In the genomic region with DNA sequence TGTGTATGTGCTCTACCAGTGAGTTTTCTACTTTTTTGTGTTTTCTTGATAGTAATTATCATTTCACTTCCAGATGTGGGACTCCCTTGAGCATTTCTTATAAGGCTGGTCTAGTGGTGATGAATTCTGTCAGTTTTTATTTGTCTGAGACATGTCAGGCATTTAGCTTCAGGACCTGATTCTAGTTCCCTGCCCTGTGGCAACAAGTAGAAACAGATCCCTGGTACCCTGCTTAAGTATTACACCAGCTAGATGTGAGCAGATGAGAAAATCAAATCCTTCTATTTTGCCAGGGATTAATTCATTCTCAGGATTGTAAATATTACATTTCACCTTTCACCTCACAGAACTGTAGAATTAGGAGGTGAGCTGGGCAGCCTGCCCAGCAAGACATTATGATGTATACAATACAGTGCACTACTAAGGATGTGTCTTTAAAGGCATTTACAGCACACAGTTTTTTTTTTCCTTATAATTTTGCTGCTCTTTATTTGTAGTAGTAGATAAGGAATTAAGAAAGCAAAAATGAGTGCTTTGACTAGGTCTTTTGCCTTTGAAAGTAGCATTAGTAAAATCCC, we compare ENCODE assay signal across 1 cellular context.
TF ChIP-seq lines count a peak whose summit lies in the region.

No MANE protein-coding gene starts in this region.

TF ChIP-seq in HCT116, 20 proteins besides CTCF, POLR2A, EP300 and RAD21:
- TF ChIP-seq, protein P1, sequence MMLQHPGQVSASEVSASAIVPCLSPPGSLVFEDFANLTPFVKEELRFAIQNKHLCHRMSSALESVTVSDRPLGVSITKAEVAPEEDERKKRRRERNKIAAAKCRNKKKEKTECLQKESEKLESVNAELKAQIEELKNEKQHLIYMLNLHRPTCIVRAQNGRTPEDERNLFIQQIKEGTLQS (IDR thresholded peaks at IDR 0.05) = no peak
- TF ChIP-seq EGR1 (IDR thresholded peaks at IDR 0.05; ENCODE audit: low read depth) (no peak), CBX3 (IDR thresholded peaks at IDR 0.05; ENCODE audit: low read depth) (no peak), ZNF274 (IDR thresholded peaks at IDR 0.05; ENCODE audit: low read depth, low read length) (no peak), SRF (IDR thresholded peaks at IDR 0.05; ENCODE audit: low read depth) (no peak)
TF ChIP-seq in HCT116: peak in this region for 0.
